Comparison of ENCODE assay signal across 15 cellular contexts in genomic region chr10:91378061-91378460, GRCh38. TPM values are rescaled to one million over a fixed set of nuclear protein-coding genes. Genes with fewer than 3 reads are reported as not detected.
A peak's percentile ranks its signal among the peaks of the same experiment; 100 is the strongest.
DNase-seq lines count a peak whose midpoint lies in the region; ATAC-seq and TF ChIP-seq lines count a peak whose summit lies in the region.
"Had no signal": no experiment of that assay in that cellular context is flagged by ENCODE, and none has a peak within 500 bp of the region (broad histone marks: within the 10 kb centered on the region; RNA-seq: fewer than 3 reads in every experiment).

No MANE protein-coding gene starts in this region.

- ATAC-seq in HG02981 (IDR thresholded peaks at IDR 0.05; ENCODE audit: unreplicated experiment): peak; percentile 61
- peak; percentile 82 to 90 for ATAC-seq in activated T-cell treated with anti-CD3 and anti-CD28 coated beads, Interleukin-2, amount 50 U/mL, for 72 hours (replicated peaks in 1 of 2)
- peak; percentile 88 for ATAC-seq in naive thymus-derived CD4-positive, alpha-beta T cell
- ATAC-seq: left lung, pancreas had no signal

- no peak for TF ChIP-seq CTCF in testis (IDR thresholded peaks at IDR 0.05)

- no peaks in the 10 kb centered on the region for H3K27me3 ChIP-seq in naive thymus-derived CD4-positive, alpha-beta T cell (ENCODE audit: control insufficient read depth in 2 of 2, insufficient read depth in 2 of 2, low read length in 2 of 2)
- no peaks in the 10 kb centered on the region for H3K27me3 ChIP-seq in testis
- H3K27me3 ChIP-seq: left lung, pancreas had no signal

- H3K27me3 Mint-ChIP-seq in activated T-cell treated with anti-CD3 and anti-CD28 coated beads, Interleukin-2, amount 50 U/mL, for 72 hours (ENCODE audit: low read depth): peaks cover 45% of the 10 kb centered on the region
- peaks cover 7 to 40% (median 21%) of the 10 kb centered on the region in 5 donors for H3K27me3 Mint-ChIP-seq in naive thymus-derived CD4-positive, alpha-beta T cell

- no peaks in the 10 kb centered on the region for H3K36me3 ChIP-seq in naive thymus-derived CD4-positive, alpha-beta T cell (ENCODE audit: control insufficient read depth in 2 of 3, insufficient read depth in 3 of 3, low read length in 3 of 3)
- no peaks in the 10 kb centered on the region for H3K36me3 ChIP-seq in testis (ENCODE audit: low read depth, missing control alignments)
- H3K36me3 ChIP-seq: left lung, pancreas had no signal

- intact Hi-C loops in naive thymus-derived CD4-positive, alpha-beta T cell (cut with micrococcal nuclease): loop anchor here in 1 of 2 donors (1.0 kb wide), 1 partner anchor 32 kb away; the partner anchor contains the start of gene HECTD2
- intact Hi-C loops in testis (cut with DNase I; ENCODE audit: low total_unique reads): no loop called here

- no peak overlapping the region for H3K27ac ChIP-seq in naive thymus-derived CD4-positive, alpha-beta T cell (ENCODE audit: low read depth, low read length)
- no peak overlapping the region for H3K27ac ChIP-seq in testis
- H3K27ac ChIP-seq: left lung, pancreas had no signal

- POLR2A ChIA-PET in naive thymus-derived CD4-positive, alpha-beta T cell (lab: Charles Lee): no interaction called here

- peak; percentile 27 for DNase-seq in activated T-cell treated with anti-CD3 and anti-CD28 coated beads for 24 hours (ENCODE audit: low read depth)
- no peak for DNase-seq in activated T-cell treated with anti-CD3 and anti-CD28 coated beads, Interleukin-2, amount 50 U/mL, for 48 hours
- peak; percentile 20 to 49 for DNase-seq in activated T-cell treated with anti-CD3 and anti-CD28 coated beads, Interleukin-2, amount 50 U/mL, for 72 hours
- DNase-seq in naive thymus-derived CD4-positive, alpha-beta T cell: peak in 7 of 9 donors; percentile 35 to 61 (median 50)
- no peak for DNase-seq in mucosa of gallbladder (ENCODE audit: low spot score)
- no peak for DNase-seq in testis
- no peak for DNase-seq in DMS79 treated with DMSO at 0.1 percent for 48 hours (lab: John Stamatoyannopoulos, UW)
- DNase-seq: activated B cell treated with CpG ODN at 0.5 μM for 24 hours, cerebellar nuclear complex, foreskin melanocyte, HCEC 1CT, left lung, pancreas had no signal

- H3K9me3 Mint-ChIP-seq in activated T-cell treated with anti-CD3 and anti-CD28 coated beads, Interleukin-2, amount 50 U/mL, for 72 hours: peaks cover 16 to 18% of the 10 kb centered on the region in 2 donors
- H3K9me3 Mint-ChIP-seq in naive thymus-derived CD4-positive, alpha-beta T cell: peaks cover 16 to 57% (median 25%) of the 10 kb centered on the region in 11 donors

- peaks cover 0 to 14% (median 0%) of the 10 kb centered on the region in 3 experiments for H3K9me3 ChIP-seq in naive thymus-derived CD4-positive, alpha-beta T cell (ENCODE audit: control insufficient read depth in 2 of 3, low read length in 3 of 3)
- H3K9me3 ChIP-seq in testis: no peaks in the 10 kb centered on the region
- H3K9me3 ChIP-seq: pancreas had no signal

- H3K4me1 Mint-ChIP-seq in activated T-cell treated with anti-CD3 and anti-CD28 coated beads, Interleukin-2, amount 50 U/mL, for 72 hours (ENCODE audit: low read depth): peaks cover 21% of the 10 kb centered on the region
- peaks cover 0 to 38% (median 32%) of the 10 kb centered on the region in 7 donors for H3K4me1 Mint-ChIP-seq in naive thymus-derived CD4-positive, alpha-beta T cell
- H3K4me1 Mint-ChIP-seq: activated B cell treated with CpG ODN at 0.5 μM for 24 hours, B cell had no signal

- H3K36me3 Mint-ChIP-seq in activated T-cell treated with anti-CD3 and anti-CD28 coated beads, Interleukin-2, amount 50 U/mL, for 72 hours (ENCODE audit: insufficient read depth in 2 of 2): peaks cover 15 to 16% of the 10 kb centered on the region in 2 donors
- peaks cover 0 to 13% (median 3%) of the 10 kb centered on the region in 5 donors for H3K36me3 Mint-ChIP-seq in naive thymus-derived CD4-positive, alpha-beta T cell

- peak overlapping the region in 1 of 2 donors; percentile 47 for H3K4me3 Mint-ChIP-seq in activated T-cell treated with anti-CD3 and anti-CD28 coated beads, Interleukin-2, amount 50 U/mL, for 72 hours
- H3K4me3 Mint-ChIP-seq in naive thymus-derived CD4-positive, alpha-beta T cell: peak overlapping the region in 4 of 10 donors; percentile 1 to 51 (median 15)
- H3K4me3 Mint-ChIP-seq: activated B cell treated with CpG ODN at 0.5 μM for 24 hours, B cell had no signal

- no peak for TF ChIP-seq POLR2A in testis (IDR thresholded peaks at IDR 0.05)

- H3K27ac Mint-ChIP-seq in activated T-cell treated with anti-CD3 and anti-CD28 coated beads, Interleukin-2, amount 50 U/mL, for 72 hours: peak overlapping the region; percentile 31
- no peak overlapping the region for H3K27ac Mint-ChIP-seq in naive thymus-derived CD4-positive, alpha-beta T cell
- H3K27ac Mint-ChIP-seq: activated B cell treated with CpG ODN at 0.5 μM for 24 hours, B cell had no signal

- CTCF ChIA-PET in naive thymus-derived CD4-positive, alpha-beta T cell (lab: Charles Lee): interaction anchor here (0.7 to 3.3 kb wide), 2 partner anchors 9 to 15 kb away, joined by 3 to 12 read pairs; no protein-coding TSS in a partner anchor

- no peak overlapping the region for H3K4me3 ChIP-seq in naive thymus-derived CD4-positive, alpha-beta T cell (ENCODE audit: low read length)
- H3K4me3 ChIP-seq in testis: no peak overlapping the region
- H3K4me3 ChIP-seq: left lung, pancreas had no signal

- H3K4me1 ChIP-seq in naive thymus-derived CD4-positive, alpha-beta T cell (ENCODE audit: control insufficient read depth in 2 of 2, insufficient read depth in 2 of 2, low read length in 2 of 2): peaks cover 11 to 16% of the 10 kb centered on the region in 2 donors
- H3K4me1 ChIP-seq in testis: peaks cover 8% of the 10 kb centered on the region
- H3K4me1 ChIP-seq: left lung, pancreas had no signal

RNA-seq across cellular contexts. Expression of gene HECTD2, which starts 32.1 kb away (rescaled TPM):
- 1 to 10 TPM; 4.8 to 5.4 TPM for total RNA-seq in activated T-cell treated with anti-CD3 and anti-CD28 coated beads, Interleukin-2, amount 50 U/mL, for 72 hours
- total RNA-seq in naive thymus-derived CD4-positive, alpha-beta T cell: 1 to 10 TPM; 1.1 to 4.6 (median 2.0) TPM
- under 1 TPM; 0.62 to 0.74 TPM for polyA plus RNA-seq in naive thymus-derived CD4-positive, alpha-beta T cell
- 12.0 TPM for total RNA-seq in mucosa of gallbladder
- 10 to 100 TPM; 20.3 to 22.3 TPM for total RNA-seq in testis
- 9.0 TPM for polyA plus RNA-seq in testis (ENCODE audit: insufficient read depth, low read depth, low replicate concordance)

Comparison
In these comparisons a context has a peak if more than half of its experiments do, and no peak if none do; other contexts are left out.
1. DNase-seq: peak in activated T-cell treated with anti-CD3 and anti-CD28 coated beads for 24 hours (single experiment), activated T-cell treated with anti-CD3 and anti-CD28 coated beads, Interleukin-2, amount 50 U/mL, for 72 hours (2 of 2) and naive thymus-derived CD4-positive, alpha-beta T cell (7 of 9); none in activated T-cell treated with anti-CD3 and anti-CD28 coated beads, Interleukin-2, amount 50 U/mL, for 48 hours (0 of 2), mucosa of gallbladder (single experiment), testis (single experiment) and DMS79 treated with DMSO at 0.1 percent for 48 hours (single experiment).
2. Peak in every context shown above with its lines, with median percentiles within 50 percentile points of each other: ATAC-seq.